In genomic region chr5:33788922-33789321, GRCh38 we compare ENCODE assay signal across 17 cellular contexts.
A peak's percentile ranks its signal among the peaks of the same experiment; 100 is the strongest.
DNase-seq lines count a peak whose midpoint lies in the region; ATAC-seq, FAIRE-seq and TF ChIP-seq lines count a peak whose summit lies in the region.
"Had no signal": no experiment of that assay in that cellular context is flagged by ENCODE, and none has a peak within 500 bp of the region (broad histone marks: within the 10 kb centered on the region; RNA-seq: fewer than 3 reads in every experiment).

No MANE protein-coding gene starts in this region.

- peak overlapping the region; percentile 52 for H3K27ac ChIP-seq in RWPE2 (ENCODE audit: poor library complexity, severe bottlenecking)
- no peak overlapping the region for H3K27ac ChIP-seq in HepG2 (ENCODE audit: extremely low read length, insufficient read depth, low read length)

- H3K36me3 ChIP-seq in RWPE2 (ENCODE audit: low read depth) (no peaks in the 10 kb centered on the region), HepG2 (replicated peaks in 1 of 2; ENCODE audit: control insufficient read depth in 1 of 2, insufficient read depth in 2 of 2, low read length in 2 of 2) (no peaks in the 10 kb centered on the region), mucosa of descending colon (ENCODE audit: low read depth) (no peaks in the 10 kb centered on the region)

- intact Hi-C loops in HepG2 (cut with micrococcal nuclease; ENCODE audit: unreplicated experiment) (no loop called here), mucosa of descending colon (cut with DNase I, micrococcal nuclease) (no loop called here)

- H4K20me1 ChIP-seq in HepG2 (ENCODE audit: insufficient read depth, low read length): no peaks in the 10 kb centered on the region

- H3K27me3 Mint-ChIP-seq in activated CD8-positive, alpha-beta T cell treated with anti-CD3 and anti-CD28 coated beads, Interleukin-2, amount 10 ng/mL, durations not matched to agents 7 days and 5 days (ENCODE audit: low read depth): peaks cover 5% of the 10 kb centered on the region
- H3K27me3 Mint-ChIP-seq: naive thymus-derived CD8-positive, alpha-beta T cell had no signal

- H3K4me3 ChIP-seq in RWPE2 (ENCODE audit: severe bottlenecking) (no peak overlapping the region), fibroblast of mammary gland (ENCODE audit: control insufficient read depth, low read depth, low read length) (no peak overlapping the region), retinal pigment epithelial cell (ENCODE audit: low read length) (no peak overlapping the region), HepG2 (replicated peaks in 1 of 3; ENCODE audit: insufficient read depth in 1 of 3, low read depth in 2 of 3, low read length in 3 of 3) (no peak overlapping the region), mucosa of descending colon (no peak overlapping the region)

- H3K36me3 Mint-ChIP-seq in activated CD8-positive, alpha-beta T cell treated with anti-CD3 and anti-CD28 coated beads, Interleukin-2, amount 10 ng/mL, durations not matched to agents 7 days and 5 days (ENCODE audit: low read depth): no peaks in the 10 kb centered on the region
- H3K36me3 Mint-ChIP-seq: activated naive CD4-positive, alpha-beta T cell treated with anti-CD3 and anti-CD28 coated beads, Interleukin-2, amount 10 ng/mL, durations not matched to agents 7 days and 5 days had no signal

- in situ Hi-C loops in HepG2 (cut with HindIII; ENCODE audit: extremely low pct_ligation_motif_present, low pct_unique_long_range_greater_than_20kb): no loop called here

- TF ChIP-seq EP300 in HepG2 (IDR thresholded peaks at IDR 0.05; ENCODE audit: low read depth in 2 of 2, low read length in 2 of 2) (no peak), HepG2 (CRISPR knock-in tag; IDR thresholded peaks at IDR 0.05; ENCODE audit: borderline replicate concordance) (no peak)

- H3K27me3 ChIP-seq in RWPE2 (ENCODE audit: insufficient read depth, poor library complexity, severe bottlenecking) (no peaks in the 10 kb centered on the region), HepG2 (ENCODE audit: control insufficient read depth in 1 of 2, insufficient read depth in 2 of 2, low read length in 2 of 2) (no peaks in the 10 kb centered on the region)

- H3K9me3 ChIP-seq in RWPE2 (ENCODE audit: severe bottlenecking) (no peaks in the 10 kb centered on the region), HepG2 (ENCODE audit: low read length) (peaks cover 14% of the 10 kb centered on the region; the same call in 1 of the 2 replicates), mucosa of descending colon (no peaks in the 10 kb centered on the region)

- TF ChIP-seq POLR2A in HepG2 (IDR thresholded peaks at IDR 0.05; ENCODE audit: insufficient read depth in 1 of 2, low read depth in 2 of 2, low read length in 2 of 2) (no peak), erythroblast (IDR thresholded peaks at IDR 0.05; ENCODE audit: low read length) (no peak)

- no peak overlapping the region for H3K4me3 Mint-ChIP-seq in activated CD8-positive, alpha-beta T cell treated with anti-CD3 and anti-CD28 coated beads, Interleukin-2, amount 10 ng/mL, durations not matched to agents 7 days and 5 days
- H3K4me3 Mint-ChIP-seq: activated naive CD4-positive, alpha-beta T cell treated with anti-CD3 and anti-CD28 coated beads, Interleukin-2, amount 10 ng/mL, durations not matched to agents 7 days and 5 days; naive thymus-derived CD8-positive, alpha-beta T cell; T-helper 1 cell treated with Interleukin-12 subunit alpha and Interleukin-12 subunit beta and Interleukin-4 antibody, amounts not matched to agents 30 μg/mL and 1 μg/mL, for 36 hours had no signal

- BruUV-seq in HepG2 (replicated peaks; lab: Mats Ljungman, UMichigan): no TSS peak

- H3K79me2 ChIP-seq in HepG2 (ENCODE audit: insufficient read depth, low read length): no peaks in the 10 kb centered on the region

- H3K4me1 Mint-ChIP-seq in activated CD8-positive, alpha-beta T cell treated with anti-CD3 and anti-CD28 coated beads, Interleukin-2, amount 10 ng/mL, durations not matched to agents 7 days and 5 days (ENCODE audit: low read depth): no peaks in the 10 kb centered on the region
- H3K4me1 Mint-ChIP-seq: activated naive CD4-positive, alpha-beta T cell treated with anti-CD3 and anti-CD28 coated beads, Interleukin-2, amount 10 ng/mL, durations not matched to agents 7 days and 5 days; naive thymus-derived CD8-positive, alpha-beta T cell had no signal

- FAIRE-seq in HepG2 (lab: Jason Lieb, UNC): no peak

- H3K4me1 ChIP-seq in RWPE2 (ENCODE audit: insufficient read depth, poor library complexity, severe bottlenecking) (no peaks in the 10 kb centered on the region), HepG2 (ENCODE audit: insufficient read depth, low read length) (no peaks in the 10 kb centered on the region), mucosa of descending colon (ENCODE audit: low read depth) (no peaks in the 10 kb centered on the region)

- 0% methylated on average over 3 of the region's 3 CpGs for whole genome bisulfite sequencing in HepG2 (ENCODE audit: low lambda C conversion rate)

- TF ChIP-seq CTCF in RWPE2 (IDR thresholded peaks at IDR 0.05; ENCODE audit: poor library complexity, severe bottlenecking): no peak
- no peak for TF ChIP-seq CTCF in fibroblast of mammary gland (conservative IDR thresholded peaks at IDR 0.05; ENCODE audit: control insufficient read depth, insufficient read depth, low read depth, low read length)
- TF ChIP-seq CTCF in retinal pigment epithelial cell (conservative IDR thresholded peaks at IDR 0.05; ENCODE audit: low read depth, low read length): no peak
- TF ChIP-seq CTCF in HepG2 (CRISPR knock-in tag; IDR thresholded peaks at IDR 0.05): no peak
- TF ChIP-seq CTCF in mucosa of descending colon (IDR thresholded peaks at IDR 0.05): no peak

- no peak overlapping the region for H2AFZ ChIP-seq in HepG2 (ENCODE audit: low read length)

- no peaks in the 10 kb centered on the region for H3K9me3 Mint-ChIP-seq in activated CD8-positive, alpha-beta T cell treated with anti-CD3 and anti-CD28 coated beads, Interleukin-2, amount 10 ng/mL, durations not matched to agents 7 days and 5 days (ENCODE audit: insufficient read depth)
- H3K9me3 Mint-ChIP-seq: T-helper 1 cell treated with Interleukin-12 subunit alpha and Interleukin-12 subunit beta and Interleukin-4 antibody, amounts not matched to agents 30 μg/mL and 1 μg/mL, for 36 hours had no signal

- no peak overlapping the region for H3K9ac ChIP-seq in HepG2 (ENCODE audit: insufficient read depth, low read depth, low read length)

- CTCF ChIA-PET in HepG2 (lab: Yijun Ruan, JAX; ENCODE audit: low intra/inter-chr PET ratio, low total read pairs): no interaction called here
- CTCF ChIA-PET in activated CD8-positive, alpha-beta T cell treated with anti-CD3 and anti-CD28 coated beads, Interleukin-2, amount 10 ng/mL, durations not matched to agents 7 days and 5 days (lab: Charles Lee): no interaction called here

- no peak overlapping the region for H3K27ac Mint-ChIP-seq in activated CD8-positive, alpha-beta T cell treated with anti-CD3 and anti-CD28 coated beads, Interleukin-2, amount 10 ng/mL, durations not matched to agents 7 days and 5 days
- H3K27ac Mint-ChIP-seq: activated naive CD4-positive, alpha-beta T cell treated with anti-CD3 and anti-CD28 coated beads, Interleukin-2, amount 10 ng/mL, durations not matched to agents 7 days and 5 days; naive thymus-derived CD8-positive, alpha-beta T cell; T-helper 1 cell treated with Interleukin-12 subunit alpha and Interleukin-12 subunit beta and Interleukin-4 antibody, amounts not matched to agents 30 μg/mL and 1 μg/mL, for 36 hours had no signal

- ATAC-seq in RWPE2 (ENCODE audit: low read depth) (peak; percentile 94), HepG2 (no peak), mucosa of descending colon (no peak)
- ATAC-seq in activated CD8-positive, alpha-beta T cell treated with anti-CD3 and anti-CD28 coated beads, Interleukin-2, amount 10 ng/mL, durations not matched to agents 7 days and 5 days: no peak
- ATAC-seq: naive thymus-derived CD8-positive, alpha-beta T cell had no signal

- DNase-seq in GM03348 (ENCODE audit: low spot score) (peak; percentile 86), RWPE2 (ENCODE audit: low spot score) (no peak), fibroblast of mammary gland (ENCODE audit: low read depth) (peak; percentile 100), retinal pigment epithelial cell (ENCODE audit: low read depth) (peak; percentile 81), HepG2 (ENCODE audit: low spot score) (no peak), mucosa of descending colon (no peak), erythroblast (lab: John Stamatoyannopoulos, UW) (no peak)
- no peak for DNase-seq in activated CD8-positive, alpha-beta T cell treated with anti-CD3 and anti-CD28 coated beads, Interleukin-2, amount 10 ng/mL, durations not matched to agents 7 days and 5 days
- DNase-seq: activated CD4-positive, alpha-beta T cell treated with anti-CD3 and anti-CD28 coated beads, Interleukin-2, amount 50 U/mL, for 48 hours; activated naive CD4-positive, alpha-beta T cell treated with anti-CD3 and anti-CD28 coated beads, Interleukin-2, amount 10 ng/mL, durations not matched to agents 7 days and 5 days; DMS79; effector CD8-positive, alpha-beta T cell; naive thymus-derived CD8-positive, alpha-beta T cell; NCI-H1092 treated with DMSO at 0.1 percent for 48 hours; stimulated activated CD4-positive, alpha-beta T cell treated with anti-CD3 and anti-CD28 coated beads, Interleukin-12 subunit alpha, Interleukin-12 subunit beta, amount 100 ng/mL, for 4 hours; stimulated activated CD8-positive, alpha-beta memory T cell treated with anti-CD3 and anti-CD28 coated beads, Interleukin-4, amount 100 ng/mL, for 48 hours had no signal

- no peak overlapping the region for H3K4me2 ChIP-seq in HepG2 (ENCODE audit: low read depth, low read length)

- POLR2A ChIA-PET in HepG2 (lab: Yijun Ruan, JAX): no interaction called here
- POLR2A ChIA-PET in activated CD8-positive, alpha-beta T cell treated with anti-CD3 and anti-CD28 coated beads, Interleukin-2, amount 10 ng/mL, durations not matched to agents 7 days and 5 days (lab: Charles Lee): no interaction called here

- no peak for TF ChIP-seq RAD21 in HepG2 (CRISPR knock-in tag; IDR thresholded peaks at IDR 0.05)

TF ChIP-seq in HepG2, 621 proteins besides CTCF, POLR2A, EP300 and RAD21:
- no peak for TF ChIP-seq PTBP1 (IDR thresholded peaks at IDR 0.05; ENCODE audit: low read depth, low read length, poor library complexity, severe bottlenecking)
- no peak for TF ChIP-seq ZNF605 (CRISPR knock-in tag; IDR thresholded peaks at IDR 0.05)
- no peak for TF ChIP-seq NBN (conservative IDR thresholded peaks at IDR 0.05)
- no peak for TF ChIP-seq HNRNPK (IDR thresholded peaks at IDR 0.05; ENCODE audit: low read depth, low read length, poor library complexity, severe bottlenecking)
- TF ChIP-seq MZF1 (CRISPR knock-in tag; IDR thresholded peaks at IDR 0.05; ENCODE audit: borderline replicate concordance): no peak
- no peak for TF ChIP-seq SALL1 (CRISPR knock-in tag; IDR thresholded peaks at IDR 0.05)
- no peak for TF ChIP-seq RFX5 (IDR thresholded peaks at IDR 0.05; ENCODE audit: low read depth, low read length)

Comparison
In these comparisons a context has a peak if more than half of its experiments do, and no peak if none do; other contexts are left out.
1. DNase-seq: peak in GM03348 (single experiment), fibroblast of mammary gland (single experiment) and retinal pigment epithelial cell (single experiment); none in RWPE2 (single experiment), HepG2 (single experiment), mucosa of descending colon (0 of 3), erythroblast (0 of 2) and activated CD8-positive, alpha-beta T cell treated with anti-CD3 and anti-CD28 coated beads, Interleukin-2, amount 10 ng/mL, durations not matched to agents 7 days and 5 days (single experiment).